ENCODE assay signal across 8 cellular contexts in the genomic region with DNA sequence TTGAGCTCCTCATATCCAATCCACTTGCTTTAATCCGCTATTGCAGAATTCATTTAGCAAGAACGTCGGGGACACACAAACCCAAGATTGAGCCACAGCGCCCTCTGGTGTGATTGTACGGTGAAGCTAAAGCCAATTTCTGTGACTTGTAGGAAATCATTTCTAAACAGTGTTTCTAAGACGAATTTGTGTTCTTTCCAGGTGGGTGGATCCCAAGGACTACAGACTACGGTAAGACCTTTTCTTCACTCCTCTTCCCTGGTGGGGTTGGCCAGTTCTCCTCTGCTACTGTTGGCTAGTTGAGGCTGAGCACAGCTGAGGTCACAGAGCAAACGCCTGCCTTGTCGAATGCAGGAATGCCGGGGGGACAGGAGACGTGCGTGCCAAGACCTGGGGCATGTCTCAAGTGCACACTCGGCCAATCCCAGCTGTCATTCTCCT. TPM values are rescaled to one million over a fixed set of nuclear protein-coding genes. Genes with fewer than 3 reads are reported as not detected.
DNase-seq lines count a peak whose midpoint lies in the region; ATAC-seq and TF ChIP-seq lines count a peak whose summit lies in the region.

No MANE protein-coding gene starts in this region.

- CTCF ChIA-PET in T-cell (lab: Charles Lee): interaction anchor here (0.7 to 2.6 kb wide), 32 partner anchors 8 to 298 kb away, joined by 3 to 40 read pairs (median 4); no protein-coding TSS in a partner anchor

- TF ChIP-seq CTCF in astrocyte of the cerebellum (IDR thresholded peaks at IDR 0.05; ENCODE audit: low read depth, low read length, missing control alignments): peak; percentile 85

- in situ Hi-C loops in G401 (cut with HindIII; ENCODE audit: low sequenced_read_pairs) (no loop called here), astrocyte of the cerebellum (cut with HindIII; ENCODE audit: low sequenced_read_pairs) (no loop called here)

- no peak overlapping the region for H3K4me3 Mint-ChIP-seq in T-cell

- no peak overlapping the region for H3K27ac Mint-ChIP-seq in T-cell

- peak in 1 of 4 experiments; percentile 44 for ATAC-seq in T-cell (replicated peaks in 1 of 4)
- no peak for ATAC-seq in HG02973 (IDR thresholded peaks at IDR 0.05; ENCODE audit: unreplicated experiment)
- ATAC-seq in GM19324 (IDR thresholded peaks at IDR 0.05; ENCODE audit: low FRiP score, unreplicated experiment): no peak

- POLR2A ChIA-PET in T-cell (lab: Charles Lee): no interaction called here

- H3K4me3 ChIP-seq in astrocyte of the cerebellum (ENCODE audit: low read depth, low read length) (no peak overlapping the region), skeletal muscle cell (ENCODE audit: low read depth, low read length) (peak overlapping the region; percentile 28)

- H3K4me1 Mint-ChIP-seq in T-cell: peaks cover 12 to 18% (median 15%) of the 10 kb centered on the region in 3 donors

- peaks cover 27 to 37% of the 10 kb centered on the region in 2 donors for H3K27me3 Mint-ChIP-seq in T-cell

- H3K9me3 Mint-ChIP-seq in T-cell: no peaks in the 10 kb centered on the region

- no peaks in the 10 kb centered on the region for H3K36me3 Mint-ChIP-seq in T-cell

- DNase-seq in G401 (ENCODE audit: low spot score) (peak; percentile 57), NCI-H1092 (lab: John Stamatoyannopoulos, UW) (peak; percentile 27), T-cell (peak; percentile 18 to 77 (median 67)), astrocyte of the cerebellum (ENCODE audit: low read depth) (peak; percentile 83), hepatic stellate cell (ENCODE audit: low spot score) (peak; percentile 47), skeletal muscle cell (ENCODE audit: low read depth) (peak; percentile 48)

RNA-seq across cellular contexts. Expression of gene DMBT1, which starts 5.2 kb away (rescaled TPM):
- total RNA-seq in G401 (2014; rRNA removed; shearing (Covaris generic)): not detected in 2 replicates
- under 1 TPM in 3 of 5 donors, not detected in 2; 0.10 to 0.18 (median 0.13) TPM for total RNA-seq in T-cell

Comparison
In these comparisons a context has a peak if more than half of its experiments do, and no peak if none do; other contexts are left out.
1. DNase-seq: peak in every context shown above with its lines; median percentile 83 in astrocyte of the cerebellum; 67 in T-cell; 57 in G401; 48 in skeletal muscle cell; 47 in hepatic stellate cell; 27 in NCI-H1092.